ENCODE assay signal across 8 cellular contexts in genomic region chr9:77433675-77434445, GRCh38.
DNase-seq lines count a peak whose midpoint lies in the region; ATAC-seq and TF ChIP-seq lines count a peak whose summit lies in the region.

No MANE protein-coding gene starts in this region.

- H3K27me3 Mint-ChIP-seq in activated CD4-positive, alpha-beta memory T cell treated with anti-CD3 and anti-CD28 coated beads for 36 hours: no peaks in the 10 kb centered on the region

- DNase-seq in AG09309 (ENCODE audit: low read depth): no peak
- peak; percentile 53 for DNase-seq in NCI-H2196 treated with DMSO at 0.1 percent for 48 hours (lab: John Stamatoyannopoulos, UW; ENCODE audit: unreplicated experiment)
- DNase-seq in activated CD4-positive, alpha-beta memory T cell treated with anti-CD3 and anti-CD28 coated beads for 36 hours: peak; percentile 65
- DNase-seq in epithelial cell of esophagus (ENCODE audit: low read depth): peak; percentile 73
- DNase-seq in myocyte (ENCODE audit: low read depth): peak; percentile 61
- DNase-seq in stomach: peak; percentile 61

- H3K9me3 Mint-ChIP-seq in activated CD4-positive, alpha-beta memory T cell treated with anti-CD3 and anti-CD28 coated beads for 36 hours: no peaks in the 10 kb centered on the region

- H3K9me3 ChIP-seq in stomach: no peaks in the 10 kb centered on the region

- H3K4me1 Mint-ChIP-seq in activated CD4-positive, alpha-beta memory T cell treated with anti-CD3 and anti-CD28 coated beads for 36 hours (ENCODE audit: low read depth): peaks cover 3% of the 10 kb centered on the region

- peaks cover 0 to 14% (median 0%) of the 10 kb centered on the region in 4 donors for H3K4me1 ChIP-seq in stomach

- ATAC-seq in GM18498 (IDR thresholded peaks at IDR 0.05; ENCODE audit: unreplicated experiment) (peak; percentile 85), HG02938 (IDR thresholded peaks at IDR 0.05; ENCODE audit: unreplicated experiment) (peak; percentile 59)

- TF ChIP-seq CTCF in AG09309 (IDR thresholded peaks at IDR 0.05; ENCODE audit: control insufficient read depth, insufficient read depth, low read depth, low read length, missing control alignments): peak; percentile 100
- peak; percentile 100 for TF ChIP-seq CTCF in epithelial cell of esophagus (IDR thresholded peaks at IDR 0.05; ENCODE audit: insufficient read depth, low read depth, low read length, missing control alignments)
- TF ChIP-seq CTCF in stomach (IDR thresholded peaks at IDR 0.05): peak in 5 of 7 experiments; percentile 67 to 89 (median 83)

- no peaks in the 10 kb centered on the region for H3K36me3 Mint-ChIP-seq in activated CD4-positive, alpha-beta memory T cell treated with anti-CD3 and anti-CD28 coated beads for 36 hours

- intact Hi-C loops in activated CD4-positive, alpha-beta memory T cell treated with anti-CD3 and anti-CD28 coated beads for 36 hours (cut with micrococcal nuclease): loop anchor here (1.0 to 2.0 kb wide), 4 partner anchors 24 to 599 kb away; no protein-coding TSS in a partner anchor
- intact Hi-C loops in stomach (cut with DNase I; ENCODE audit: low total_unique reads): loop anchor here (10.0 kb wide), 1 partner anchor 321 kb away; no protein-coding TSS in a partner anchor

- H3K4me3 ChIP-seq in AG09309 (ENCODE audit: control insufficient read depth, low read depth, low read length) (no peak overlapping the region), epithelial cell of esophagus (ENCODE audit: low read length) (no peak overlapping the region), stomach (no peak overlapping the region)

- no peak for TF ChIP-seq POLR2A in stomach (IDR thresholded peaks at IDR 0.05)

- H3K27me3 ChIP-seq in stomach: no peaks in the 10 kb centered on the region

- POLR2A ChIA-PET in activated CD4-positive, alpha-beta memory T cell treated with anti-CD3 and anti-CD28 coated beads for 36 hours (lab: Charles Lee): no interaction called here

- H3K4me3 Mint-ChIP-seq in activated CD4-positive, alpha-beta memory T cell treated with anti-CD3 and anti-CD28 coated beads for 36 hours: no peak overlapping the region

- WGBS in stomach, 5 donors: 61 to 67% (median 63%) methylated on average over 21 of the region's 21 CpGs

- TF ChIP-seq EP300 in stomach (IDR thresholded peaks at IDR 0.05): no peak

- CTCF ChIA-PET in activated CD4-positive, alpha-beta memory T cell treated with anti-CD3 and anti-CD28 coated beads for 36 hours (lab: Charles Lee): interaction anchor here (0.6 to 3.4 kb wide), 27 partner anchors 9 to 935 kb away, joined by 3 to 42 read pairs (median 4); no protein-coding TSS in a partner anchor

- no peak overlapping the region for H3K27ac Mint-ChIP-seq in activated CD4-positive, alpha-beta memory T cell treated with anti-CD3 and anti-CD28 coated beads for 36 hours

- no peak overlapping the region for H3K27ac ChIP-seq in stomach

- no peaks in the 10 kb centered on the region for H3K36me3 ChIP-seq in stomach
